Comparison of ENCODE assay signal across 8 cellular contexts in genomic region chr4:1345905-1346780, GRCh38. TPM values are rescaled to one million over a fixed set of nuclear protein-coding genes. Genes with fewer than 3 reads are reported as not detected.
DNase-seq lines count a peak whose midpoint lies in the region; ATAC-seq, FAIRE-seq and TF ChIP-seq lines count a peak whose summit lies in the region.

No MANE protein-coding gene starts in this region.

- peak; percentile 25 for ATAC-seq in GM19035 (IDR thresholded peaks at IDR 0.05; ENCODE audit: unreplicated experiment)
- ATAC-seq in HG03442 (IDR thresholded peaks at IDR 0.05; ENCODE audit: unreplicated experiment) = peak; percentile 22
- peak; percentile 7 to 12 for ATAC-seq in gastrocnemius medialis
- ATAC-seq in GM18520 (IDR thresholded peaks at IDR 0.05; ENCODE audit: unreplicated experiment) = no peak

- no peaks in the 10 kb centered on the region for H3K9me3 ChIP-seq in CD8-positive, alpha-beta memory T cell (ENCODE audit: low read length)
- H3K9me3 ChIP-seq in SU-DHL-6 (ENCODE audit: insufficient read depth, low read length) = no peaks in the 10 kb centered on the region
- H3K9me3 ChIP-seq in astrocyte (ENCODE audit: insufficient read depth, low read depth, low read length) = no peaks in the 10 kb centered on the region
- no peaks in the 10 kb centered on the region for H3K9me3 ChIP-seq in iPS DF 6.9 (ENCODE audit: control insufficient read depth, insufficient read depth, low read length)
- H3K9me3 ChIP-seq in gastrocnemius medialis = no peaks in the 10 kb centered on the region

- peak overlapping the region; percentile 90 for H3K27ac ChIP-seq in CD8-positive, alpha-beta memory T cell (ENCODE audit: low read depth, low read length)
- peak overlapping the region; percentile 61 for H3K27ac ChIP-seq in SU-DHL-6 (ENCODE audit: low read depth, low read length)
- peak overlapping the region; percentile 70 for H3K27ac ChIP-seq in astrocyte (ENCODE audit: low read depth, low read length)
- H3K27ac ChIP-seq in iPS DF 6.9 (ENCODE audit: low read length) = no peak overlapping the region
- H3K27ac ChIP-seq in gastrocnemius medialis = peak overlapping the region; percentile 70 to 97 (median 84)

- no peaks in the 10 kb centered on the region for H3K27me3 ChIP-seq in CD8-positive, alpha-beta memory T cell (ENCODE audit: insufficient read depth, low read length, poor library complexity, severe bottlenecking)
- H3K27me3 ChIP-seq in SU-DHL-6 (ENCODE audit: low read length) (no peaks in the 10 kb centered on the region), astrocyte (ENCODE audit: insufficient read depth, low read length) (no peaks in the 10 kb centered on the region), iPS DF 6.9 (ENCODE audit: control insufficient read depth, insufficient read depth, low read length) (no peaks in the 10 kb centered on the region), gastrocnemius medialis (no peaks in the 10 kb centered on the region)

- H3K9ac ChIP-seq in SU-DHL-6 (ENCODE audit: low read length) (peak overlapping the region; percentile 88), astrocyte (ENCODE audit: low read length) (peak overlapping the region; percentile 85)

- TF ChIP-seq CTCF in SU-DHL-6 (IDR thresholded peaks at IDR 0.05; ENCODE audit: insufficient read depth, low read length, poor library complexity, severe bottlenecking) (no peak), astrocyte (IDR thresholded peaks at IDR 0.05; ENCODE audit: insufficient read depth, low read depth, low read length) (no peak), gastrocnemius medialis (IDR thresholded peaks at IDR 0.05 in 4 of 5, conservative IDR thresholded peaks at IDR 0.05 in 1 of 5) (peak in 1 of 5 experiments; percentile 12)

- POLR2A ChIA-PET in CD8-positive, alpha-beta memory T cell (lab: Charles Lee) = interaction anchor here (0.5 to 3.3 kb wide), 12 partner anchors 16 to 516 kb away, joined by 3 to 59 read pairs (median 5); partner anchors contain the start of genes CTBP1, MAEA, SLBP and TACC3

- H3K36me3 Mint-ChIP-seq in CD8-positive, alpha-beta memory T cell = peaks cover 0 to 36% (median 5%) of the 10 kb centered on the region in 3 donors
- peaks cover 14% of the 10 kb centered on the region for H3K36me3 Mint-ChIP-seq in astrocyte (ENCODE audit: low read depth, unreplicated experiment)

- DNase-seq in CD8-positive, alpha-beta memory T cell = peak; percentile 24 to 75 (median 42)
- DNase-seq in astrocyte (ENCODE audit: low read depth) (no peak), iPS DF 6.9 (ENCODE audit: low read depth, low spot score) (no peak), gastrocnemius medialis (peak in 1 of 2 donors; percentile 48)

- peaks cover 0 to 2% of the 10 kb centered on the region in 2 donors for H3K27me3 Mint-ChIP-seq in CD8-positive, alpha-beta memory T cell
- no peaks in the 10 kb centered on the region for H3K27me3 Mint-ChIP-seq in astrocyte (ENCODE audit: low read depth, unreplicated experiment)

- in situ Hi-C loops in gastrocnemius medialis (cut with MboI; ENCODE audit: low sequenced_read_pairs in 4 of 4) = loop anchor here in 3 of 4 donors (5.0 to 10.0 kb wide), 2 partner anchors 91 to 94 kb away; no protein-coding TSS in a partner anchor

- CTCF ChIA-PET in CD8-positive, alpha-beta memory T cell (lab: Charles Lee) = interaction anchor here (0.7 to 3.5 kb wide), 20 partner anchors 10 to 259 kb away, joined by 3 to 28 read pairs (median 6); partner anchors contain the start of genes CTBP1 and MAEA

- no CpG with 5 or more reads among the region's 76 CpGs for WGBS in iPS DF 6.9 (ENCODE audit: insufficient coverage, insufficient read length)

- no peaks in the 10 kb centered on the region for H3K9me2 ChIP-seq in SU-DHL-6 (replicated peaks; ENCODE audit: insufficient read depth, low read length)

- H3K4me2 ChIP-seq in SU-DHL-6 (ENCODE audit: low read depth, low read length, poor library complexity, severe bottlenecking) = peak overlapping the region; percentile 64
- peak overlapping the region; percentile 100 for H3K4me2 ChIP-seq in astrocyte (ENCODE audit: low read length)

- peak overlapping the region; percentile 88 to 96 (median 94) for H3K4me3 Mint-ChIP-seq in CD8-positive, alpha-beta memory T cell
- peak overlapping the region; percentile 95 for H3K4me3 Mint-ChIP-seq in astrocyte (ENCODE audit: unreplicated experiment)

- H3K4me3 ChIP-seq in CD8-positive, alpha-beta memory T cell (ENCODE audit: low read length) = peak overlapping the region; percentile 72
- peak overlapping the region; percentile 80 for H3K4me3 ChIP-seq in SU-DHL-6 (ENCODE audit: insufficient read depth, low read length, poor library complexity, severe bottlenecking)
- peak overlapping the region; percentile 75 for H3K4me3 ChIP-seq in astrocyte (ENCODE audit: insufficient read depth, low read depth, low read length)
- peak overlapping the region; percentile 66 for H3K4me3 ChIP-seq in iPS DF 6.9 (ENCODE audit: low read length)
- H3K4me3 ChIP-seq in gastrocnemius medialis = peak overlapping the region; percentile 76 to 98 (median 82)

- no peaks in the 10 kb centered on the region for H3F3A ChIP-seq in SU-DHL-6 (ENCODE audit: insufficient read depth)

- no peak for TF ChIP-seq POLR2A in gastrocnemius medialis (IDR thresholded peaks at IDR 0.05)

- peaks cover 4% of the 10 kb centered on the region for H3K36me3 ChIP-seq in CD8-positive, alpha-beta memory T cell (ENCODE audit: insufficient read depth, low read length)
- H3K36me3 ChIP-seq in SU-DHL-6 (ENCODE audit: low read length) = no peaks in the 10 kb centered on the region
- peaks cover 3% of the 10 kb centered on the region for H3K36me3 ChIP-seq in astrocyte (ENCODE audit: insufficient read depth, low read length)
- peaks cover 6% of the 10 kb centered on the region for H3K36me3 ChIP-seq in iPS DF 6.9 (ENCODE audit: control insufficient read depth, insufficient read depth, low read length)
- H3K36me3 ChIP-seq in gastrocnemius medialis = peaks cover 0 to 15% of the 10 kb centered on the region in 2 donors

- H3K4me1 Mint-ChIP-seq in CD8-positive, alpha-beta memory T cell = peaks cover 32 to 48% (median 37%) of the 10 kb centered on the region in 3 donors
- peaks cover 35% of the 10 kb centered on the region for H3K4me1 Mint-ChIP-seq in astrocyte (ENCODE audit: low read depth, unreplicated experiment)

- H3K9me3 Mint-ChIP-seq in CD8-positive, alpha-beta memory T cell = no peaks in the 10 kb centered on the region
- no peaks in the 10 kb centered on the region for H3K9me3 Mint-ChIP-seq in astrocyte (ENCODE audit: unreplicated experiment)

- H2AFZ ChIP-seq in SU-DHL-6 (ENCODE audit: low read depth, low read length, severe bottlenecking) (peak overlapping the region; percentile 56), astrocyte (ENCODE audit: low read depth, low read length) (peak overlapping the region; percentile 81)

- H4K20me1 ChIP-seq in SU-DHL-6 (ENCODE audit: low read depth, low read length) (no peaks in the 10 kb centered on the region), astrocyte (ENCODE audit: insufficient read depth, low read length) (peaks cover 9% of the 10 kb centered on the region)

- peak overlapping the region; percentile 87 to 98 (median 95) for H3K27ac Mint-ChIP-seq in CD8-positive, alpha-beta memory T cell
- peak overlapping the region; percentile 63 for H3K27ac Mint-ChIP-seq in astrocyte (ENCODE audit: unreplicated experiment)

- peaks cover 19% of the 10 kb centered on the region for H3K4me1 ChIP-seq in CD8-positive, alpha-beta memory T cell (ENCODE audit: insufficient read depth, low read length)
- H3K4me1 ChIP-seq in astrocyte (ENCODE audit: insufficient read depth, low read length) = peaks cover 8% of the 10 kb centered on the region
- H3K4me1 ChIP-seq in iPS DF 6.9 (ENCODE audit: control insufficient read depth, insufficient read depth, low read length) = no peaks in the 10 kb centered on the region; the same call in 1 of the 2 replicates
- H3K4me1 ChIP-seq in gastrocnemius medialis = peaks cover 17 to 27% of the 10 kb centered on the region in 2 donors

- intact Hi-C loops in gastrocnemius medialis (cut with DNase I; ENCODE audit: low total_unique reads) = loop anchor here (1.0 to 10.0 kb wide), 6 partner anchors 97 to 526 kb away; partner anchors contain the start of genes CTBP1, FGFRL1, LETM1 and NSD2

- no peak for FAIRE-seq in astrocyte (lab: Jason Lieb, UNC)

- H3K79me2 ChIP-seq in SU-DHL-6 (ENCODE audit: insufficient read depth, low read length) = 0 out of 2 replicates have a peak, but pooled peaks cover 8% of the 10 kb centered on the region
- H3K79me2 ChIP-seq in astrocyte (ENCODE audit: insufficient read depth, low read length) = peaks cover 40% of the 10 kb centered on the region

RNA-seq across cellular contexts. Expression of gene UVSSA, which starts 0.9 kb away (rescaled TPM):
- total RNA-seq in CD8-positive, alpha-beta memory T cell = 10 to 100 TPM; 16.8 to 19.0 TPM
- polyA plus RNA-seq in CD8-positive, alpha-beta memory T cell = 6.9 TPM
- total RNA-seq in astrocyte = 14.2 and 14.8 TPM in 2 replicates
- total RNA-seq in gastrocnemius medialis = 10 to 100 TPM in 3 of 4 donors, 1 to 10 TPM in 1; 8.5 to 13.2 (median 12.3) TPM

RNA-seq across cellular contexts. Expression of gene MAEA, which starts 56.5 kb away (rescaled TPM):
- total RNA-seq in CD8-positive, alpha-beta memory T cell = 10 to 100 TPM; 59.4 to 63.8 TPM
- polyA plus RNA-seq in CD8-positive, alpha-beta memory T cell = 75.3 TPM
- total RNA-seq in astrocyte (73.3 and 79.3 TPM in 2 replicates), gastrocnemius medialis (10 to 100 TPM; 30.0 to 42.7 (median 34.3) TPM)

Comparison
In these comparisons a context has a peak if more than half of its experiments do, and no peak if none do; other contexts are left out.
1. DNase-seq: peak in CD8-positive, alpha-beta memory T cell (5 of 5); none in astrocyte (single experiment) and iPS DF 6.9 (single experiment).
2. Peak in every context shown above with its lines, with median percentiles within 50 percentile points of each other: H3K4me3 ChIP-seq.